In the genomic region with DNA sequence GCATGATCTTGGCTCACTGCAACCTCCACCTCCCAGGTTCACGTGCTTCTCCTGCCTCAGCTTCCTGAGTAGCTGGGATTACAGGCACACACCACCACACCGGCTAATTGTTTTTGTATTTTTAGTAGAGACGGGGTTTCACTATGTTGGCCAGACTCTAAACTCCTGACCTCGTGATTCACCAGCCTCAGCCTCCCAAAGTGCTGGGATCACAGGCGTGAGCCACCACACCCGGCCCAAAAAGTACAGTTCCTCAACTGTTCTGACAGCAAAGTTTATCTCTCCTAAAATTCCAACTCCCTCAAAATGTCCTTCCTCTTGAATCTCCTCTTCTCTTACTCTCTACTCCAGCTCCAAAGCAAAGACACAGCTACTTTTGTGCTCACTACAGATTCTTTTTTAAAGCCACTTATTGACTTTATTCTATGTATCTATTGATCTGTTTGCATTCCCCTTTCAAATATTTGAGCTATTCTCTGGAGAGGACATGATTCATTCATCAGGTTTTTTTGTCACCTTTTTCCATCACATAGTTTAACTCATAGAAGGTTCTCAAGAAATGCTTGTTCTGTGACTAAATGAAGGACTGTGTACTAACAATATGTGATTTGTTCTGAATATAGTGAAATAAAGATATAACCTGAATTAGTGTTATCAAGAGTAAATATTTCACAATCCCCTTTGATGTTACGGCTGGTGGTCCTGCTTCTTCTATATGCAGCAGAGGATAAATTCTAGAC, we compare ENCODE assay signal across 26 cellular contexts.
"Had no signal": no experiment of that assay in that cellular context is flagged by ENCODE, and none has a peak within 500 bp of the region (broad histone marks: within the 10 kb centered on the region; RNA-seq: fewer than 3 reads in every experiment).

No MANE protein-coding gene starts in this region.

- H3K27me3 Mint-ChIP-seq: activated naive CD8-positive, alpha-beta T cell had no signal

- H3K36me3 Mint-ChIP-seq: activated CD4-positive, alpha-beta memory T cell treated with anti-CD3 and anti-CD28 coated beads for 36 hours had no signal

- ATAC-seq: activated T-cell treated with anti-CD3 and anti-CD28 coated beads, Interleukin-2, amount 50 U/mL, for 4 hours; Panc1; Right ventricle myocardium inferior; T-cell had no signal

- H3K27me3 ChIP-seq: brain microvascular endothelial cell, cardiac muscle cell had no signal

- H3K27ac Mint-ChIP-seq: activated CD4-positive, alpha-beta memory T cell treated with anti-CD3 and anti-CD28 coated beads for 36 hours; activated naive CD4-positive, alpha-beta T cell treated with anti-CD3 and anti-CD28 coated beads for 36 hours; activated naive CD8-positive, alpha-beta T cell; T-cell had no signal

- H3K4me1 Mint-ChIP-seq: T-cell had no signal

- H3K4me3 ChIP-seq: cardiac muscle cell, SK-N-MC had no signal

- FAIRE-seq: colon had no signal

- H3K4me3 Mint-ChIP-seq: activated CD4-positive, alpha-beta memory T cell treated with anti-CD3 and anti-CD28 coated beads for 36 hours; activated naive CD4-positive, alpha-beta T cell treated with anti-CD3 and anti-CD28 coated beads for 36 hours; activated naive CD8-positive, alpha-beta T cell; activated T-cell treated with anti-CD3 and anti-CD28 coated beads, Interleukin-2, amount 50 U/mL, for 4 hours; T-cell had no signal

- H3K27ac ChIP-seq: brain microvascular endothelial cell, cardiac muscle cell, SK-N-MC had no signal

- DNase-seq: activated CD4-positive, alpha-beta memory T cell treated with anti-CD3 and anti-CD28 coated beads for 36 hours; activated CD4-positive, alpha-beta T cell treated with anti-CD3 and anti-CD28 coated beads for 48 hours; activated CD4-positive, CD25-positive, alpha-beta regulatory T cell treated with anti-CD3 and anti-CD28 coated beads, Interleukin-2, amount 50 U/mL, for 72 hours; activated CD8-positive, alpha-beta memory T cell treated with anti-CD3 and anti-CD28 coated beads for 24 hours; activated gamma-delta T cell; activated naive CD4-positive, alpha-beta T cell treated with anti-CD3 and anti-CD28 coated beads for 36 hours; activated T-cell treated with anti-CD3 and anti-CD28 coated beads, Interleukin-2, amount 50 U/mL, for 4 hours; brain microvascular endothelial cell; cerebellar nuclear complex; NCI-H1048; NCI-H1694; NCI-H2029 treated with DMSO at 0.1 percent for 48 hours; NCI-H345; NCI-H510A; NCI-H526 treated with DMSO at 0.1 percent for 48 hours; NCI-H82; RPMI8226; T-cell; T-helper 2 cell; T1000 had no signal

- H3K9me3 Mint-ChIP-seq: activated CD4-positive, alpha-beta memory T cell treated with anti-CD3 and anti-CD28 coated beads for 36 hours; activated naive CD4-positive, alpha-beta T cell treated with anti-CD3 and anti-CD28 coated beads for 36 hours; activated T-cell treated with anti-CD3 and anti-CD28 coated beads, Interleukin-2, amount 50 U/mL, for 4 hours; T-cell had no signal
